Comparison of ENCODE assay signal across 1 cellular context in the genomic region with DNA sequence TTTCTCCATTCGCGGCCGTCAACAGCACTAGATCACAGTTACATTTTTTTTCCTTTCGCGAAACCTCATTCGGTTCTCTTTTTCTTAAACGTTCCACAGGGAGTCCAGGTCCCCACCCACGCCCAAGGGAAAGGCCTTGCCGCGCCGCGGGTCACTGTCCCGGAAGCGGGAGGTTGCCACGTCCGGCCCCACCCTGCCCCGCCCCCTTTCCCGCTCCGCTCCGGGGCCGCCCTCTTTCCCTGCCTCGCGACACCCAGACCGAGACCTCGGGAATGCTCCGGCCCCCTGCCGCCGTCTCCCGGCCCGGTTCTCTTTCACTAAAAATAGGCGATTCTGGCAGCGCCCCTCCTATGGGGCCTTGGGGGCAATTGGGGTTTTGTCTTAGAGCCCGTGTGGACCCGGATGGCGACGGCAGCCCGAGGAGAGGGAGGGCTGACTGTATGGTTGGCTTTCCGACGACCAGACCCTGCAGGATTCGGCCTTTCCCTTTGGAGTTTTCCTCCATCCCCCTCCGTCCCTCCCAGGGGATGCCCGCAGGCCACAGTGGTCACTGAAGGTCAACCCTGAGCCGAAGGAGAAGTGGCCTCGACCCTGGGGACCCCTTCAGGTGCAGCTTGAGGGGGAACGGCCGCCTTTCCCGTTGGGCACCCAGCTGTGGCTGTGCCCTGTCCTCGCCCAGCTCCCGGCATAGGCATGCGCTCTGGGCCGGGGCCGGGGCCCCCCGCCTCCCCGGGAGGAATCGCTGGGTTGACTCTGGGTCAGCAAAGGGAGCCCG.
TF ChIP-seq lines count a peak whose summit lies in the region.

No MANE protein-coding gene starts in this region.

TF ChIP-seq in K562, 482 proteins besides CTCF, POLR2A, EP300 and RAD21 (continued from another document):
- TF ChIP-seq, protein P1, sequence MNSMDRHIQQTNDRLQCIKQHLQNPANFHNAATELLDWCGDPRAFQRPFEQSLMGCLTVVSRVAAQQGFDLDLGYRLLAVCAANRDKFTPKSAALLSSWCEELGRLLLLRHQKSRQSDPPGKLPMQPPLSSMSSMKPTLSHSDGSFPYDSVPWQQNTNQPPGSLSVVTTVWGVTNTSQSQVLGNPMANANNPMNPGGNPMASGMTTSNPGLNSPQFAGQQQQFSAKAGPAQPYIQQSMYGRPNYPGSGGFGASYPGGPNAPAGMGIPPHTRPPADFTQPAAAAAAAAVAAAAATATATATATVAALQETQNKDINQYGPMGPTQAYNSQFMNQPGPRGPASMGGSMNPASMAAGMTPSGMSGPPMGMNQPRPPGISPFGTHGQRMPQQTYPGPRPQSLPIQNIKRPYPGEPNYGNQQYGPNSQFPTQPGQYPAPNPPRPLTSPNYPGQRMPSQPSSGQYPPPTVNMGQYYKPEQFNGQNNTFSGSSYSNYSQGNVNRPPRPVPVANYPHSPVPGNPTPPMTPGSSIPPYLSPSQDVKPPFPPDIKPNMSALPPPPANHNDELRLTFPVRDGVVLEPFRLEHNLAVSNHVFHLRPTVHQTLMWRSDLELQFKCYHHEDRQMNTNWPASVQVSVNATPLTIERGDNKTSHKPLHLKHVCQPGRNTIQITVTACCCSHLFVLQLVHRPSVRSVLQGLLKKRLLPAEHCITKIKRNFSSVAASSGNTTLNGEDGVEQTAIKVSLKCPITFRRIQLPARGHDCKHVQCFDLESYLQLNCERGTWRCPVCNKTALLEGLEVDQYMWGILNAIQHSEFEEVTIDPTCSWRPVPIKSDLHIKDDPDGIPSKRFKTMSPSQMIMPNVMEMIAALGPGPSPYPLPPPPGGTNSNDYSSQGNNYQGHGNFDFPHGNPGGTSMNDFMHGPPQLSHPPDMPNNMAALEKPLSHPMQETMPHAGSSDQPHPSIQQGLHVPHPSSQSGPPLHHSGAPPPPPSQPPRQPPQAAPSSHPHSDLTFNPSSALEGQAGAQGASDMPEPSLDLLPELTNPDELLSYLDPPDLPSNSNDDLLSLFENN (IDR thresholded peaks at IDR 0.05; ENCODE audit: low read depth in 2 of 2, low read length in 2 of 2): 0 out of 4 replicates have a peak, but pooled peaks of 1 of the 2 experiments have one; percentile 5
- TF ChIP-seq POLR2B (IDR thresholded peaks at IDR 0.05; ENCODE audit: low read depth, partially characterized antibody): peak; percentile 69
- TF ChIP-seq ZNF224 (CRISPR knock-in tag; IDR thresholded peaks at IDR 0.05): 0 out of 2 replicates have a peak, but pooled peaks have one; percentile 18
- TF ChIP-seq SUPT5H (IDR thresholded peaks at IDR 0.05): peak; percentile 73
- no peak for TF ChIP-seq RBM34 (IDR thresholded peaks at IDR 0.05; ENCODE audit: borderline replicate concordance, insufficient read depth, low read length)
- TF ChIP-seq RBFOX2 (IDR thresholded peaks at IDR 0.05; ENCODE audit: low read depth, low read length): peak; percentile 88
- peak; percentile 92 for TF ChIP-seq EP400 (IDR thresholded peaks at IDR 0.05)
- TF ChIP-seq, protein P2, sequence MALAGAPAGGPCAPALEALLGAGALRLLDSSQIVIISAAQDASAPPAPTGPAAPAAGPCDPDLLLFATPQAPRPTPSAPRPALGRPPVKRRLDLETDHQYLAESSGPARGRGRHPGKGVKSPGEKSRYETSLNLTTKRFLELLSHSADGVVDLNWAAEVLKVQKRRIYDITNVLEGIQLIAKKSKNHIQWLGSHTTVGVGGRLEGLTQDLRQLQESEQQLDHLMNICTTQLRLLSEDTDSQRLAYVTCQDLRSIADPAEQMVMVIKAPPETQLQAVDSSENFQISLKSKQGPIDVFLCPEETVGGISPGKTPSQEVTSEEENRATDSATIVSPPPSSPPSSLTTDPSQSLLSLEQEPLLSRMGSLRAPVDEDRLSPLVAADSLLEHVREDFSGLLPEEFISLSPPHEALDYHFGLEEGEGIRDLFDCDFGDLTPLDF (CRISPR knock-in tag; IDR thresholded peaks at IDR 0.05): no peak
- TF ChIP-seq ZNF699 (CRISPR knock-in tag; IDR thresholded peaks at IDR 0.05; ENCODE audit: insufficient replicate concordance): no peak
- TF ChIP-seq GABPB1 (CRISPR knock-in tag; IDR thresholded peaks at IDR 0.05): peak; percentile 25
- TF ChIP-seq, protein P3, sequence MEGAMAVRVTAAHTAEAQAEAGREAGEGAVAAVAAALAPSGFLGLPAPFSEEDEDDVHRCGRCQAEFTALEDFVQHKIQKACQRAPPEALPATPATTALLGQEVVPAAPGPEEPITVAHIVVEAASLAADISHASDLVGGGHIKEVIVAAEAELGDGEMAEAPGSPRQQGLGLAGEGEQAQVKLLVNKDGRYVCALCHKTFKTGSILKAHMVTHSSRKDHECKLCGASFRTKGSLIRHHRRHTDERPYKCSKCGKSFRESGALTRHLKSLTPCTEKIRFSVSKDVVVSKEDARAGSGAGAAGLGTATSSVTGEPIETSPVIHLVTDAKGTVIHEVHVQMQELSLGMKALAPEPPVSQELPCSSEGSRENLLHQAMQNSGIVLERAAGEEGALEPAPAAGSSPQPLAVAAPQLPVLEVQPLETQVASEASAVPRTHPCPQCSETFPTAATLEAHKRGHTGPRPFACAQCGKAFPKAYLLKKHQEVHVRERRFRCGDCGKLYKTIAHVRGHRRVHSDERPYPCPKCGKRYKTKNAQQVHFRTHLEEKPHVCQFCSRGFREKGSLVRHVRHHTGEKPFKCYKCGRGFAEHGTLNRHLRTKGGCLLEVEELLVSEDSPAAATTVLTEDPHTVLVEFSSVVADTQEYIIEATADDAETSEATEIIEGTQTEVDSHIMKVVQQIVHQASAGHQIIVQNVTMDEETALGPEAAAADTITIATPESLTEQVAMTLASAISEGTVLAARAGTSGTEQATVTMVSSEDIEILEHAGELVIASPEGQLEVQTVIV (CRISPR knock-in tag; IDR thresholded peaks at IDR 0.05; ENCODE audit: borderline replicate concordance): no peak
- peak; percentile 80; the same call in 1 of the 2 replicates for TF ChIP-seq PHF8 (IDR thresholded peaks at IDR 0.05; ENCODE audit: borderline replicate concordance, low read length)
- TF ChIP-seq MYC (IDR thresholded peaks at IDR 0.05; ENCODE audit: low read depth, low read length): peak; percentile 81; the same call in 1 of the 2 replicates
- TF ChIP-seq MYC (CRISPR knock-in tag; IDR thresholded peaks at IDR 0.05; ENCODE audit: borderline replicate concordance, low read depth): no peak
- TF ChIP-seq CAMTA2 (CRISPR knock-in tag; conservative IDR thresholded peaks at IDR 0.05): 0 out of 2 replicates have a peak, but pooled peaks have one; percentile 22
- peak; percentile 77; the same call in 1 of the 2 replicates for TF ChIP-seq RBM14 (IDR thresholded peaks at IDR 0.05; ENCODE audit: borderline replicate concordance, insufficient read depth, low read depth, low read length)
- no peak; the same call in 1 of the 2 replicates for TF ChIP-seq ZNF316 (IDR thresholded peaks at IDR 0.05)
- 0 out of 2 replicates have a peak, but pooled peaks have one; percentile 33 for TF ChIP-seq L3MBTL2 (IDR thresholded peaks at IDR 0.05)
- TF ChIP-seq NRF1 (conservative IDR thresholded peaks at IDR 0.05 in 1 of 2, IDR thresholded peaks at IDR 0.05 in 1 of 2): peak; percentile 87 to 89
- peak; percentile 61 for TF ChIP-seq CREM (IDR thresholded peaks at IDR 0.05; ENCODE audit: low read depth)
